10 cellular contexts compared by ENCODE assay signal in the genomic region with DNA sequence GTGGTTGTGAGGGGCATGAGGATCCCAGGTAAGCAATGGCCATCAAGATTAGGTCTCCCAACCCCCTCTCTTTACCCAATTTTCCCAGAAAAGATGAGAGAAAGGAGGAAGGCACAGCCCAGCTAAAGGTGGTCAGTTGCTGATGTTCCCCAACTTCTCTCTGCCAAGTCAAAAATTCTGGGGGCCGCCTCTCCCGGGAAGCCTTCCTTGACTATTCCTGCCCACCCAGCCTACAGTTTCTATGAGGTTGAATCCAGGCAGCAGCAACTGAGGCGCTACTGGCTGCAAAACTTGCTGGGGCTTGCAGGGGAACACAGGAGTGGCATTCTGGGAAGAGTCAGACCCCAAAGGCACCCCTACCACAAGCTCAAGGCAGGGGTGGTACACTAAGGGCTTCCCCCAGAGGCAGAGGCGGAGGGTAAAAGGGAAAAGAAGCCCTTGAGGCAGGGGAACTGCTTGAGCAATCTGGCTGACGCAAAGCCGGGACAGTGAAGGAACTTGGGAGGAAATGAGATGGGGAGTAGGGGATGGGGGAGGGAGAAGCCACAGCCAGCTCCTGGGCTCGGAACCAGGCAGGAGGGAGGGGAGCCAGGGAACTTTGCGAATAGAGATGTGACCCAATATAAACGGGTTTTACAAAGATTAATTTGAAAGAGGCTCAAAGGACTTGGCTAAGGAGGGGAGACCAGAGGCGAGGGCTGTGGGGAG. TPM values are rescaled to one million over a fixed set of nuclear protein-coding genes. Genes with fewer than 3 reads are reported as not detected.
DNase-seq lines count a peak whose midpoint lies in the region; ATAC-seq and TF ChIP-seq lines count a peak whose summit lies in the region.
"Had no signal": no experiment of that assay in that cellular context is flagged by ENCODE, and none has a peak within 500 bp of the region (broad histone marks: within the 10 kb centered on the region; RNA-seq: fewer than 3 reads in every experiment).

No MANE protein-coding gene starts in this region.

- H3K27me3 Mint-ChIP-seq in dendritic cell treated with granulocyte-macrophage colony-stimulating factor and Interleukin-4, amounts not matched to agents 40 ng/mL and 50 ng/mL, for 4 days: peaks cover 86% of the 10 kb centered on the region
- peaks cover 44% of the 10 kb centered on the region for H3K27me3 Mint-ChIP-seq in CD4-positive, alpha-beta T cell

- in situ Hi-C loops in transverse colon (cut with MboI; ENCODE audit: low pct_ligation_motif_present in 1 of 4, low pct_unique_long_range_greater_than_20kb in 1 of 4, low sequenced_read_pairs in 3 of 4): no loop called here

- peak overlapping the region; percentile 60 to 83 (median 64) for H3K27ac ChIP-seq in transverse colon
- H3K27ac ChIP-seq in CD4-positive, alpha-beta T cell (ENCODE audit: low read depth, low read length): no peak overlapping the region

- no peak for TF ChIP-seq POLR2A in lower leg skin (IDR thresholded peaks at IDR 0.05)
- TF ChIP-seq POLR2A in transverse colon (IDR thresholded peaks at IDR 0.05): no peak

- peaks cover 6 to 26% (median 14%) of the 10 kb centered on the region in 4 donors for H3K4me1 ChIP-seq in transverse colon

- intact Hi-C loops in dendritic cell treated with granulocyte-macrophage colony-stimulating factor and Interleukin-4, amounts not matched to agents 40 ng/mL and 50 ng/mL, for 4 days (cut with micrococcal nuclease): no loop called here
- intact Hi-C loops in lower leg skin (cut with DNase I; ENCODE audit: low total_unique reads) (no loop called here), transverse colon (cut with DNase I; ENCODE audit: low total_unique reads) (no loop called here)
- intact Hi-C loops in CD4-positive, alpha-beta T cell (cut with DNase I, micrococcal nuclease): no loop called here

- peaks cover 0 to 6% (median 0%) of the 10 kb centered on the region in 4 donors for H3K36me3 ChIP-seq in transverse colon
- H3K36me3 ChIP-seq: HAP-1 had no signal

- H3K36me3 Mint-ChIP-seq in dendritic cell treated with granulocyte-macrophage colony-stimulating factor and Interleukin-4, amounts not matched to agents 40 ng/mL and 50 ng/mL, for 4 days (ENCODE audit: low read depth): peaks cover 62% of the 10 kb centered on the region
- no peaks in the 10 kb centered on the region for H3K36me3 Mint-ChIP-seq in CD4-positive, alpha-beta T cell (ENCODE audit: low read depth)

- no peaks in the 10 kb centered on the region for H3K9me3 Mint-ChIP-seq in dendritic cell treated with granulocyte-macrophage colony-stimulating factor and Interleukin-4, amounts not matched to agents 40 ng/mL and 50 ng/mL, for 4 days
- no peaks in the 10 kb centered on the region for H3K9me3 Mint-ChIP-seq in CD4-positive, alpha-beta T cell

- CTCF ChIA-PET in CD4-positive, alpha-beta T cell (lab: Charles Lee): no interaction called here

- ATAC-seq in GM21526 (IDR thresholded peaks at IDR 0.05; ENCODE audit: low FRiP score, unreplicated experiment) (no peak), GM21360 (IDR thresholded peaks at IDR 0.05; ENCODE audit: unreplicated experiment) (no peak)
- ATAC-seq in CD4-positive, alpha-beta T cell (ENCODE audit: poor library complexity): no peak

- no peak for TF ChIP-seq EP300 in transverse colon (IDR thresholded peaks at IDR 0.05; ENCODE audit: low read depth)

- H3K27me3 ChIP-seq in transverse colon: no peaks in the 10 kb centered on the region
- H3K27me3 ChIP-seq in CD4-positive, alpha-beta T cell (ENCODE audit: control insufficient read depth, insufficient read depth, low read length): no peaks in the 10 kb centered on the region

- POLR2A ChIA-PET in CD4-positive, alpha-beta T cell (lab: Charles Lee): no interaction called here

- TF ChIP-seq CTCF in lower leg skin (IDR thresholded peaks at IDR 0.05) (no peak), transverse colon (IDR thresholded peaks at IDR 0.05) (no peak)
- TF ChIP-seq CTCF in CD4-positive, alpha-beta T cell (IDR thresholded peaks at IDR 0.05): no peak

- H3K9me3 ChIP-seq in transverse colon: no peaks in the 10 kb centered on the region
- H3K9me3 ChIP-seq in CD4-positive, alpha-beta T cell (ENCODE audit: control insufficient read depth, low read length): no peaks in the 10 kb centered on the region
- H3K9me3 ChIP-seq: HAP-1 had no signal

- DNase-seq in MV-4-11 (lab: John Stamatoyannopoulos, UW) (peak; percentile 35), lower leg skin (ENCODE audit: low spot score in 2 of 2) (peak; percentile 57 to 91), transverse colon (peak; percentile 69), NCI-H1105 treated with DMSO at 0.1 percent for 48 hours (lab: John Stamatoyannopoulos, UW) (no peak)
- DNase-seq in CD4-positive, alpha-beta T cell: no peak
- DNase-seq: stimulated activated CD4-positive, alpha-beta T cell treated with anti-CD3 and anti-CD28 coated beads, Interleukin-12 subunit alpha, Interleukin-12 subunit beta, amount 100 ng/mL, for 4 hours had no signal

- H3K4me3 ChIP-seq in lower leg skin (ENCODE audit: low read depth, poor library complexity, severe bottlenecking): no peak overlapping the region
- no peak overlapping the region for H3K4me3 ChIP-seq in transverse colon
- H3K4me3 ChIP-seq: HAP-1 had no signal

- peak overlapping the region; percentile 39 for H3K27ac Mint-ChIP-seq in dendritic cell treated with granulocyte-macrophage colony-stimulating factor and Interleukin-4, amounts not matched to agents 40 ng/mL and 50 ng/mL, for 4 days
- no peak overlapping the region for H3K27ac Mint-ChIP-seq in CD4-positive, alpha-beta T cell

- peak overlapping the region; percentile 30 for H3K4me3 Mint-ChIP-seq in dendritic cell treated with granulocyte-macrophage colony-stimulating factor and Interleukin-4, amounts not matched to agents 40 ng/mL and 50 ng/mL, for 4 days
- no peak overlapping the region for H3K4me3 Mint-ChIP-seq in CD4-positive, alpha-beta T cell

- 25 to 42% methylated on average over 10 of the region's 10 CpGs for WGBS in lower leg skin, 2 donors
- WGBS in transverse colon (ENCODE audit: low coverage in 1 of 2), 2 donors: 53 to 63% methylated on average over 1 to 10 of the region's 10 CpGs

- H3K4me1 Mint-ChIP-seq in dendritic cell treated with granulocyte-macrophage colony-stimulating factor and Interleukin-4, amounts not matched to agents 40 ng/mL and 50 ng/mL, for 4 days (ENCODE audit: low read depth): peaks cover 70% of the 10 kb centered on the region
- H3K4me1 Mint-ChIP-seq in CD4-positive, alpha-beta T cell (ENCODE audit: low read depth): no peaks in the 10 kb centered on the region

RNA-seq across cellular contexts. Expression of a gene that starts 31.2 kb away (rescaled TPM):
- 10 to 100 TPM in 3 of 4 donors, 1 to 10 TPM in 1; 4.3 to 23.5 (median 14.5) TPM for total RNA-seq in lower leg skin
- total RNA-seq in transverse colon: 10 to 100 TPM in 3 of 4 donors, 1 to 10 TPM in 1; 7.9 to 35.4 (median 10.1) TPM
- total RNA-seq in CD4-positive, alpha-beta T cell: under 1 TPM in 1 of 2 experiments, not detected in 1; 0.14 TPM

Comparison
In these comparisons a context has a peak if more than half of its experiments do, and no peak if none do; other contexts are left out.
1. DNase-seq: peak in MV-4-11 (single experiment), lower leg skin (2 of 2) and transverse colon (single experiment); none in NCI-H1105 treated with DMSO at 0.1 percent for 48 hours (single experiment) and CD4-positive, alpha-beta T cell (0 of 10).
2. RNA of a gene that starts 31.2 kb away (total RNA-seq): 4.3 to 23.5 TPM in lower leg skin and 7.9 to 35.4 TPM in transverse colon; 0.14 TPM in CD4-positive, alpha-beta T cell; every median in the first group is over 4 times any median in the second.